16 cellular contexts compared by ENCODE assay signal in the genomic region with DNA sequence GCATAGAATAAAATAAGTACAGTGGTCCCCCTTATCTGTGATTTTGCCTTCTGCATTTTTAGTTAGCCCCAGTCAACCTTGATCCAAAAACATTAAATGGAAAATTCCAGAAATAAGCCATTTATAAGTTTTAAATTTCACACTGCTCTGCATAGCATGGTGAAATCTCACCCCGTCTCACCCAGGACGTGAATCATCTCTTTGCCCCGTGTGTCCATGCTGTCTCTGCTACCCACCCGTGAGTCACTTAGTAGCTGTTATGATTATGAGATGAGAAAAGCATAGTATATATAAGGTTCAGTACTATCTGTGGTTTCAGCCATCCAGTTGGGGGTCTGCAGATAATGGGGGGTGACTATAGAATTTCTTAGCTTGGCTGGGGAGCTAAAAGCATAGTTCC.
DNase-seq lines count a peak whose midpoint lies in the region; ATAC-seq, FAIRE-seq and TF ChIP-seq lines count a peak whose summit lies in the region.
"Had no signal": no experiment of that assay in that cellular context is flagged by ENCODE, and none has a peak within 500 bp of the region (broad histone marks: within the 10 kb centered on the region; RNA-seq: fewer than 3 reads in every experiment).

No MANE protein-coding gene starts in this region.

- no peaks in the 10 kb centered on the region for H3K27me3 ChIP-seq in BE2C

- no peaks in the 10 kb centered on the region for H3K9me3 ChIP-seq in BE2C
- H3K9me3 ChIP-seq: mucosa of descending colon had no signal

- no peak for ATAC-seq in GM18870 (IDR thresholded peaks at IDR 0.05; ENCODE audit: unreplicated experiment)
- ATAC-seq: CD8-positive, alpha-beta T cell; mucosa of descending colon had no signal

- H3K36me3 ChIP-seq in BE2C: no peaks in the 10 kb centered on the region

- TF ChIP-seq CTCF in fibroblast of pulmonary artery (IDR thresholded peaks at IDR 0.05; ENCODE audit: low read length, missing control alignments) (no peak), BE2C (IDR thresholded peaks at IDR 0.05; ENCODE audit: low read depth, low read length) (no peak)

- no peak overlapping the region for H3K4me3 ChIP-seq in fibroblast of pulmonary artery (replicated peaks; ENCODE audit: low read depth, low read length)
- H3K4me3 ChIP-seq in BE2C (ENCODE audit: low read depth, low read length): no peak overlapping the region
- H3K4me3 ChIP-seq: mucosa of descending colon had no signal

- H3K4me1 ChIP-seq in BE2C: peaks cover 18% of the 10 kb centered on the region

- FAIRE-seq in urothelium cell line (lab: Jason Lieb, UNC): no peak
- FAIRE-seq: GM12891 had no signal

- DNase-seq in stimulated activated CD4-positive, alpha-beta T cell treated with anti-CD3 and anti-CD28 coated beads, Interleukin-1b, Interleukin-23, amount 100 ng/mL, for 48 hours: peak; percentile 56
- no peak for DNase-seq in stimulated activated CD4-positive, alpha-beta T cell treated with anti-CD3 and anti-CD28 coated beads, Interleukin-4, amount 100 ng/mL, for 4 hours
- peak; percentile 65 to 76 for DNase-seq in SW 1271 (lab: John Stamatoyannopoulos, UW)
- peak; percentile 83 for DNase-seq in fibroblast of pulmonary artery (ENCODE audit: low read depth)
- DNase-seq in urothelium cell line (ENCODE audit: low spot score): peak; percentile 33
- no peak for DNase-seq in NCI-H1694 treated with DMSO at 0.1 percent for 48 hours (lab: John Stamatoyannopoulos, UW)
- no peak for DNase-seq in BE2C
- DNase-seq: caudate nucleus; CD8-positive, alpha-beta T cell; head of caudate nucleus; mucosa of descending colon; NCI-H2029; Right ventricle myocardium superior; stimulated activated naive CD4-positive, alpha-beta T cell treated with Interleukin-2 at 50 U/mL for 16 hours had no signal

Comparison
In these comparisons a context has a peak if more than half of its experiments do, and no peak if none do; other contexts are left out.
1. DNase-seq: peak in stimulated activated CD4-positive, alpha-beta T cell treated with anti-CD3 and anti-CD28 coated beads, Interleukin-1b, Interleukin-23, amount 100 ng/mL, for 48 hours (single experiment), SW 1271 (2 of 2), fibroblast of pulmonary artery (single experiment) and urothelium cell line (single experiment); none in stimulated activated CD4-positive, alpha-beta T cell treated with anti-CD3 and anti-CD28 coated beads, Interleukin-4, amount 100 ng/mL, for 4 hours (0 of 2), NCI-H1694 treated with DMSO at 0.1 percent for 48 hours (single experiment) and BE2C (single experiment).